ENCODE assay signal across 8 cellular contexts in genomic region chr2:164621761-164622105, GRCh38. TPM values are rescaled to one million over a fixed set of nuclear protein-coding genes. Genes with fewer than 3 reads are reported as not detected.
DNase-seq lines count a peak whose midpoint lies in the region; TF ChIP-seq lines count a peak whose summit lies in the region.

No MANE protein-coding gene starts in this region.

- TF ChIP-seq CTCF in A673 (conservative IDR thresholded peaks at IDR 0.05; ENCODE audit: low read depth, low read length): no peak
- no peak for TF ChIP-seq CTCF in colonic mucosa (IDR thresholded peaks at IDR 0.05)

- intact Hi-C loops in A673 (cut with micrococcal nuclease; ENCODE audit: unreplicated experiment) (no loop called here), colonic mucosa (cut with DNase I) (no loop called here)

- H3K27me3 ChIP-seq in A673 (replicated peaks; ENCODE audit: insufficient read depth, low read depth, low read length, poor library complexity): no peaks in the 10 kb centered on the region
- H3K27me3 ChIP-seq in colonic mucosa: no peaks in the 10 kb centered on the region
- H3K27me3 ChIP-seq in mucosa of stomach (ENCODE audit: control insufficient read depth, insufficient read depth, low read length): peaks cover 13% of the 10 kb centered on the region

- H3K27ac ChIP-seq in A673 (ENCODE audit: low read depth, low read length, poor library complexity, severe bottlenecking): no peak overlapping the region
- H3K27ac ChIP-seq in colonic mucosa: no peak overlapping the region

- POLR2A ChIA-PET in A673 (lab: Charles Lee; ENCODE audit: low non-redundant PET): no interaction called here

- no peaks in the 10 kb centered on the region for H3K9me3 ChIP-seq in A673 (ENCODE audit: low read depth, low read length, poor library complexity, severe bottlenecking)
- H3K9me3 ChIP-seq in colonic mucosa: no peaks in the 10 kb centered on the region
- no peaks in the 10 kb centered on the region for H3K9me3 ChIP-seq in mucosa of stomach (ENCODE audit: control insufficient read depth, low read length)

- H3K4me1 ChIP-seq in A673 (ENCODE audit: insufficient read depth, low read length, poor library complexity, severe bottlenecking) (no peaks in the 10 kb centered on the region), colonic mucosa (no peaks in the 10 kb centered on the region), mucosa of stomach (ENCODE audit: control insufficient read depth, insufficient read depth, low read length) (no peaks in the 10 kb centered on the region)

- CTCF ChIA-PET in A673 (lab: Charles Lee): no interaction called here

- H3K36me3 ChIP-seq in A673 (ENCODE audit: insufficient read depth, low read length, poor library complexity, severe bottlenecking): no peaks in the 10 kb centered on the region
- no peaks in the 10 kb centered on the region for H3K36me3 ChIP-seq in colonic mucosa
- H3K36me3 ChIP-seq in mucosa of stomach (ENCODE audit: control insufficient read depth, insufficient read depth, low read length): no peaks in the 10 kb centered on the region

- no TSS peak for BruUV-seq in A673 (replicated peaks; lab: Mats Ljungman, UMichigan)

- H3K9ac ChIP-seq in colonic mucosa (ENCODE audit: low read depth in 2 of 2, low read length in 2 of 2) (peak overlapping the region in 1 of 2 donors; percentile 56), mucosa of stomach (ENCODE audit: low read length) (peak overlapping the region; percentile 50)

- H3K4me3 ChIP-seq in A673 (ENCODE audit: low read depth, low read length, poor library complexity, severe bottlenecking) (peak overlapping the region; percentile 61), colonic mucosa (peak overlapping the region; percentile 54), mucosa of stomach (ENCODE audit: low read length) (no peak overlapping the region)

- no peak for DNase-seq in A673 (ENCODE audit: low spot score)
- DNase-seq in HPDE6-E6E7 (ENCODE audit: extremely low spot score): peak; percentile 34
- no peak for DNase-seq in colonic mucosa
- no peak for DNase-seq in AML-193 (lab: John Stamatoyannopoulos, UW)
- DNase-seq in superior temporal gyrus (ENCODE audit: extremely low spot score): no peak
- DNase-seq in GM19238 (ENCODE audit: insufficient read length, low spot score): no peak
- no peak for DNase-seq in activated CD8-positive, alpha-beta memory T cell treated with anti-CD3 and anti-CD28 coated beads, Interleukin-2, amount 50 U/mL, for 48 hours

RNA-seq across cellular contexts. Expression of gene GRB14, which starts 0.5 kb away (rescaled TPM):
- total RNA-seq in A673 (2021) (0.55 and 0.73 TPM in 2 replicates), colonic mucosa (1 to 10 TPM; 1.7 to 2.0 TPM)
